20 cellular contexts compared by ENCODE assay signal in the genomic region with DNA sequence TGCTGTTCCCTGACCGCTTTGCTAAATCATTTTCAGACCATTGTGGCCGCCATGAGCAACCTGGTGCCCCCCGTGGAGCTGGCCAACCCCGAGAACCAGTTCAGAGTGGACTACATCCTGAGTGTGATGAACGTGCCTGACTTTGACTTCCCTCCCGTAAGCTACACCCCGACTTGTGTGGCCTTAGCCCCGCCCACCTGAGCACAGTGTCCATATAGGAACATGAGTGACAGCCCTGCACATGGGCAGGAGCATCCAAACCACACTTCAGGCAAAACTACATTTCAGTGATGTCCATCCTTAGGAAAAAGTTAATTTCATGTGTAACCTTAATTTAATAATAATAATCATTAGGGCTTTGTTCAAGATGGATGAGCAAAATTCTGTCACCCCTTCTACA. TPM values are rescaled to one million over a fixed set of nuclear protein-coding genes. Genes with fewer than 3 reads are reported as not detected.
A peak's percentile ranks its signal among the peaks of the same experiment; 100 is the strongest.
DNase-seq lines count a peak whose midpoint lies in the region; ATAC-seq and TF ChIP-seq lines count a peak whose summit lies in the region.
"Had no signal": no experiment of that assay in that cellular context is flagged by ENCODE, and none has a peak within 500 bp of the region (broad histone marks: within the 10 kb centered on the region; RNA-seq: fewer than 3 reads in every experiment).

No MANE protein-coding gene starts in this region.

- no peaks in the 10 kb centered on the region for H3K9me3 ChIP-seq in naive thymus-derived CD4-positive, alpha-beta T cell (ENCODE audit: control insufficient read depth in 2 of 3, low read length in 3 of 3)
- H3K9me3 ChIP-seq: BE2C, pancreas, Peyer's patch had no signal

- H3K4me1 ChIP-seq in naive thymus-derived CD4-positive, alpha-beta T cell (ENCODE audit: control insufficient read depth in 2 of 2, insufficient read depth in 2 of 2, low read length in 2 of 2) = peaks cover 17 to 24% of the 10 kb centered on the region in 2 donors
- peaks cover 6% of the 10 kb centered on the region for H3K4me1 ChIP-seq in mesendoderm (ENCODE audit: control insufficient read depth, low read depth, low read length)

- H3K4me1 Mint-ChIP-seq in activated CD8-positive, alpha-beta T cell treated with anti-CD3 and anti-CD28 coated beads for 36 hours (ENCODE audit: low read depth) = peaks cover 67% of the 10 kb centered on the region
- peaks cover 64% of the 10 kb centered on the region for H3K4me1 Mint-ChIP-seq in activated CD8-positive, alpha-beta T cell treated with anti-CD3 and anti-CD28 coated beads, Interleukin-2, amount 10 ng/mL, durations not matched to agents 7 days and 5 days (ENCODE audit: low read depth)
- peaks cover 39% of the 10 kb centered on the region for H3K4me1 Mint-ChIP-seq in CD14-positive monocyte
- peaks cover 56% of the 10 kb centered on the region for H3K4me1 Mint-ChIP-seq in activated T-helper 1 cell treated with anti-CD3 and anti-CD28 coated beads, Interleukin-12 subunit alpha, Interleukin-12 subunit beta, Interleukin-2, Interleukin-4 antibody, amounts not matched to agents 30 ng/mL and 10 ng/mL and 1 ng/mL, durations not matched to agents 14 hours and 24 hours and 36 hours (ENCODE audit: low read depth)
- H3K4me1 Mint-ChIP-seq in naive thymus-derived CD4-positive, alpha-beta T cell = peaks cover 41 to 81% (median 72%) of the 10 kb centered on the region in 7 donors

- no peak overlapping the region for H3K18ac ChIP-seq in mesendoderm (ENCODE audit: low read length)

- no peak overlapping the region for H3K4me3 Mint-ChIP-seq in activated CD8-positive, alpha-beta T cell treated with anti-CD3 and anti-CD28 coated beads for 36 hours
- H3K4me3 Mint-ChIP-seq in activated CD8-positive, alpha-beta T cell treated with anti-CD3 and anti-CD28 coated beads, Interleukin-2, amount 10 ng/mL, durations not matched to agents 7 days and 5 days = no peak overlapping the region
- no peak overlapping the region for H3K4me3 Mint-ChIP-seq in CD14-positive monocyte
- no peak overlapping the region for H3K4me3 Mint-ChIP-seq in activated T-helper 1 cell treated with anti-CD3 and anti-CD28 coated beads, Interleukin-12 subunit alpha, Interleukin-12 subunit beta, Interleukin-2, Interleukin-4 antibody, amounts not matched to agents 30 ng/mL and 10 ng/mL and 1 ng/mL, durations not matched to agents 14 hours and 24 hours and 36 hours
- no peak overlapping the region for H3K4me3 Mint-ChIP-seq in naive thymus-derived CD4-positive, alpha-beta T cell
- H3K4me3 Mint-ChIP-seq: activated naive CD4-positive, alpha-beta T cell treated with anti-CD3 and anti-CD28 coated beads, Interleukin-2, amount 50 U/mL, for 24 hours; memory B cell had no signal

- no peak overlapping the region for H3K23ac ChIP-seq in mesendoderm (ENCODE audit: low read length)

- TF ChIP-seq CTCF in activated CD8-positive, alpha-beta T cell treated with anti-CD3 and anti-CD28 coated beads for 36 hours (IDR thresholded peaks at IDR 0.05) = no peak
- no peak for TF ChIP-seq CTCF in CD14-positive monocyte (IDR thresholded peaks at IDR 0.05)

- no peak overlapping the region for H4K5ac ChIP-seq in mesendoderm (ENCODE audit: low read length)

- peaks cover 26 to 59% (median 36%) of the 10 kb centered on the region in 3 experiments for H3K36me3 ChIP-seq in naive thymus-derived CD4-positive, alpha-beta T cell (ENCODE audit: control insufficient read depth in 2 of 3, insufficient read depth in 3 of 3, low read length in 3 of 3)
- H3K36me3 ChIP-seq in mesendoderm (ENCODE audit: control insufficient read depth, insufficient read depth, low read length) = peaks cover 25% of the 10 kb centered on the region

- H2BK120ac ChIP-seq in mesendoderm (ENCODE audit: low read depth, low read length) = no peak overlapping the region

- no peak overlapping the region for H2AK5ac ChIP-seq in mesendoderm (ENCODE audit: low read length)

- H3K4me2 ChIP-seq in mesendoderm (ENCODE audit: low read length) = no peak overlapping the region

- CTCF ChIA-PET in activated CD8-positive, alpha-beta T cell treated with anti-CD3 and anti-CD28 coated beads for 36 hours (lab: Charles Lee) = interaction anchor here (1.6 kb wide), 1 partner anchor 184 kb away, joined by 3 read pairs; no protein-coding TSS in a partner anchor
- CTCF ChIA-PET in activated CD8-positive, alpha-beta T cell treated with anti-CD3 and anti-CD28 coated beads, Interleukin-2, amount 10 ng/mL, durations not matched to agents 7 days and 5 days (lab: Charles Lee) = interaction anchor here (0.7 kb wide), 1 partner anchor 33 kb away, joined by 3 read pairs; no protein-coding TSS in a partner anchor
- CTCF ChIA-PET in naive thymus-derived CD4-positive, alpha-beta T cell (lab: Charles Lee) = no interaction called here

- H3K56ac ChIP-seq in mesendoderm (ENCODE audit: low read length) = no peak overlapping the region

- peak overlapping the region; percentile 77 for H3K27ac Mint-ChIP-seq in activated CD8-positive, alpha-beta T cell treated with anti-CD3 and anti-CD28 coated beads for 36 hours
- H3K27ac Mint-ChIP-seq in activated CD8-positive, alpha-beta T cell treated with anti-CD3 and anti-CD28 coated beads, Interleukin-2, amount 10 ng/mL, durations not matched to agents 7 days and 5 days = no peak overlapping the region
- peak overlapping the region in 6 of 7 donors; percentile 4 to 49 (median 28) for H3K27ac Mint-ChIP-seq in CD14-positive monocyte
- peak overlapping the region; percentile 62 for H3K27ac Mint-ChIP-seq in activated T-helper 1 cell treated with anti-CD3 and anti-CD28 coated beads, Interleukin-12 subunit alpha, Interleukin-12 subunit beta, Interleukin-2, Interleukin-4 antibody, amounts not matched to agents 30 ng/mL and 10 ng/mL and 1 ng/mL, durations not matched to agents 14 hours and 24 hours and 36 hours
- H3K27ac Mint-ChIP-seq in naive thymus-derived CD4-positive, alpha-beta T cell = peak overlapping the region in 6 of 9 donors; percentile 11 to 72 (median 64)
- H3K27ac Mint-ChIP-seq: activated naive CD4-positive, alpha-beta T cell treated with anti-CD3 and anti-CD28 coated beads, Interleukin-2, amount 50 U/mL, for 24 hours; memory B cell had no signal

- no peak overlapping the region for H3K4me3 ChIP-seq in naive thymus-derived CD4-positive, alpha-beta T cell (ENCODE audit: low read length)
- H3K4me3 ChIP-seq in mesendoderm (ENCODE audit: low read length) = no peak overlapping the region
- H3K4me3 ChIP-seq: pancreas, Peyer's patch had no signal

- H3K79me2 ChIP-seq in mesendoderm (ENCODE audit: control insufficient read depth, insufficient read depth, low read length) = peaks cover 43% of the 10 kb centered on the region

- H3K36me3 Mint-ChIP-seq in activated CD8-positive, alpha-beta T cell treated with anti-CD3 and anti-CD28 coated beads for 36 hours (ENCODE audit: low read depth) = peaks cover 74% of the 10 kb centered on the region
- peaks cover 78% of the 10 kb centered on the region for H3K36me3 Mint-ChIP-seq in activated CD8-positive, alpha-beta T cell treated with anti-CD3 and anti-CD28 coated beads, Interleukin-2, amount 10 ng/mL, durations not matched to agents 7 days and 5 days (ENCODE audit: low read depth)
- peaks cover 51 to 77% of the 10 kb centered on the region in 2 donors for H3K36me3 Mint-ChIP-seq in CD14-positive monocyte
- peaks cover 55% of the 10 kb centered on the region for H3K36me3 Mint-ChIP-seq in activated T-helper 1 cell treated with anti-CD3 and anti-CD28 coated beads, Interleukin-12 subunit alpha, Interleukin-12 subunit beta, Interleukin-2, Interleukin-4 antibody, amounts not matched to agents 30 ng/mL and 10 ng/mL and 1 ng/mL, durations not matched to agents 14 hours and 24 hours and 36 hours (ENCODE audit: low read depth)
- H3K36me3 Mint-ChIP-seq in naive thymus-derived CD4-positive, alpha-beta T cell = peaks cover 3 to 54% (median 30%) of the 10 kb centered on the region in 5 donors

- no peak for ATAC-seq in activated CD8-positive, alpha-beta T cell treated with anti-CD3 and anti-CD28 coated beads for 36 hours
- ATAC-seq in activated CD8-positive, alpha-beta T cell treated with anti-CD3 and anti-CD28 coated beads, Interleukin-2, amount 10 ng/mL, durations not matched to agents 7 days and 5 days = no peak
- ATAC-seq in naive thymus-derived CD4-positive, alpha-beta T cell = no peak
- ATAC-seq: pancreas had no signal

- H3K4ac ChIP-seq in mesendoderm (ENCODE audit: low read depth, low read length) = no peak overlapping the region

- no peak overlapping the region for H2BK5ac ChIP-seq in mesendoderm (ENCODE audit: low read length)

- H3K9me3 Mint-ChIP-seq in activated CD8-positive, alpha-beta T cell treated with anti-CD3 and anti-CD28 coated beads for 36 hours = no peaks in the 10 kb centered on the region
- H3K9me3 Mint-ChIP-seq in activated CD8-positive, alpha-beta T cell treated with anti-CD3 and anti-CD28 coated beads, Interleukin-2, amount 10 ng/mL, durations not matched to agents 7 days and 5 days (ENCODE audit: insufficient read depth) = no peaks in the 10 kb centered on the region
- H3K9me3 Mint-ChIP-seq in CD14-positive monocyte = no peaks in the 10 kb centered on the region
- no peaks in the 10 kb centered on the region for H3K9me3 Mint-ChIP-seq in activated T-helper 1 cell treated with anti-CD3 and anti-CD28 coated beads, Interleukin-12 subunit alpha, Interleukin-12 subunit beta, Interleukin-2, Interleukin-4 antibody, amounts not matched to agents 30 ng/mL and 10 ng/mL and 1 ng/mL, durations not matched to agents 14 hours and 24 hours and 36 hours
- H3K9me3 Mint-ChIP-seq in naive thymus-derived CD4-positive, alpha-beta T cell = no peaks in the 10 kb centered on the region
- H3K9me3 Mint-ChIP-seq: activated naive CD4-positive, alpha-beta T cell treated with anti-CD3 and anti-CD28 coated beads, Interleukin-2, amount 50 U/mL, for 24 hours; memory B cell had no signal

- H3K27me3 Mint-ChIP-seq in activated CD8-positive, alpha-beta T cell treated with anti-CD3 and anti-CD28 coated beads for 36 hours = no peaks in the 10 kb centered on the region
- no peaks in the 10 kb centered on the region for H3K27me3 Mint-ChIP-seq in activated CD8-positive, alpha-beta T cell treated with anti-CD3 and anti-CD28 coated beads, Interleukin-2, amount 10 ng/mL, durations not matched to agents 7 days and 5 days (ENCODE audit: low read depth)
- peaks cover 0 to 3% (median 0%) of the 10 kb centered on the region in 3 donors for H3K27me3 Mint-ChIP-seq in CD14-positive monocyte (ENCODE audit: low read depth in 3 of 3)
- H3K27me3 Mint-ChIP-seq in activated T-helper 1 cell treated with anti-CD3 and anti-CD28 coated beads, Interleukin-12 subunit alpha, Interleukin-12 subunit beta, Interleukin-2, Interleukin-4 antibody, amounts not matched to agents 30 ng/mL and 10 ng/mL and 1 ng/mL, durations not matched to agents 14 hours and 24 hours and 36 hours (ENCODE audit: insufficient read depth) = no peaks in the 10 kb centered on the region
- H3K27me3 Mint-ChIP-seq in naive thymus-derived CD4-positive, alpha-beta T cell = no peaks in the 10 kb centered on the region
- H3K27me3 Mint-ChIP-seq: activated naive CD4-positive, alpha-beta T cell treated with anti-CD3 and anti-CD28 coated beads, Interleukin-2, amount 50 U/mL, for 24 hours; memory B cell had no signal

- no CpG with 5 or more reads among the region's 8 CpGs for WGBS in mesendoderm (ENCODE audit: extremely low coverage, insufficient coverage, low lambda C conversion rate)

- H4K8ac ChIP-seq in mesendoderm (ENCODE audit: low read depth, low read length) = no peak overlapping the region

- H3K27ac ChIP-seq in naive thymus-derived CD4-positive, alpha-beta T cell (ENCODE audit: low read depth, low read length) = no peak overlapping the region
- no peak overlapping the region for H3K27ac ChIP-seq in mesendoderm (ENCODE audit: low read depth, low read length)
- H3K27ac ChIP-seq: HL-60, pancreas, Peyer's patch had no signal

- H3K9ac ChIP-seq in mesendoderm (ENCODE audit: low read length) = no peak overlapping the region

- intact Hi-C loops in activated CD8-positive, alpha-beta T cell treated with anti-CD3 and anti-CD28 coated beads for 36 hours (cut with micrococcal nuclease) = no loop called here
- intact Hi-C loops in CD14-positive monocyte (cut with micrococcal nuclease) = loop anchor here in 1 of 2 donors (10.0 kb wide), 1 partner anchor 249 kb away; a partner anchor contains a TSS
- intact Hi-C loops in activated T-helper 1 cell treated with anti-CD3 and anti-CD28 coated beads, Interleukin-12 subunit alpha, Interleukin-12 subunit beta, Interleukin-2, Interleukin-4 antibody, amounts not matched to agents 30 ng/mL and 10 ng/mL and 1 ng/mL, durations not matched to agents 14 hours and 24 hours and 36 hours (cut with micrococcal nuclease) = no loop called here
- intact Hi-C loops in naive thymus-derived CD4-positive, alpha-beta T cell (cut with micrococcal nuclease) = no loop called here

- peak; percentile 20 for DNase-seq in activated CD8-positive, alpha-beta T cell treated with anti-CD3 and anti-CD28 coated beads for 36 hours
- DNase-seq in activated CD8-positive, alpha-beta T cell treated with anti-CD3 and anti-CD28 coated beads, Interleukin-2, amount 10 ng/mL, durations not matched to agents 7 days and 5 days = no peak
- no peak for DNase-seq in CD14-positive monocyte (ENCODE audit: low spot score)
- DNase-seq in activated T-helper 1 cell treated with anti-CD3 and anti-CD28 coated beads, Interleukin-12 subunit alpha, Interleukin-12 subunit beta, Interleukin-2, Interleukin-4 antibody, amounts not matched to agents 30 ng/mL and 10 ng/mL and 1 ng/mL, durations not matched to agents 14 hours and 24 hours and 36 hours (ENCODE audit: low spot score) = no peak
- DNase-seq in naive thymus-derived CD4-positive, alpha-beta T cell = no peak
- no peak for DNase-seq in NCI-H146 treated with DMSO at 0.1 percent for 48 hours (lab: John Stamatoyannopoulos, UW; ENCODE audit: unreplicated experiment)
- DNase-seq in hippocampal formation (lab: John Stamatoyannopoulos, UW) = no peak
- DNase-seq in mesendoderm = no peak
- DNase-seq: activated CD4-positive, alpha-beta T cell treated with anti-CD3 and anti-CD28 coated beads, Interleukin-2, amount 50 U/mL, for 48 hours; BE2C; IMR-90; NCI-H1436; NCI-H524; pancreas; Peyer's patch; T-helper 9 cell had no signal

- POLR2A ChIA-PET in activated CD8-positive, alpha-beta T cell treated with anti-CD3 and anti-CD28 coated beads for 36 hours (lab: Charles Lee) = interaction anchor here (0.7 to 1.1 kb wide), 4 partner anchors 9 to 735 kb away, joined by 3 read pairs; no protein-coding TSS in a partner anchor
- POLR2A ChIA-PET in activated CD8-positive, alpha-beta T cell treated with anti-CD3 and anti-CD28 coated beads, Interleukin-2, amount 10 ng/mL, durations not matched to agents 7 days and 5 days (lab: Charles Lee) = no interaction called here
- POLR2A ChIA-PET in naive thymus-derived CD4-positive, alpha-beta T cell (lab: Charles Lee) = interaction anchor here (0.5 to 0.6 kb wide), 2 partner anchors 57 to 80 kb away, joined by 3 to 6 read pairs; no protein-coding TSS in a partner anchor

- no peaks in the 10 kb centered on the region for H3K27me3 ChIP-seq in naive thymus-derived CD4-positive, alpha-beta T cell (ENCODE audit: control insufficient read depth in 2 of 2, insufficient read depth in 2 of 2, low read length in 2 of 2)
- H3K27me3 ChIP-seq in mesendoderm (ENCODE audit: insufficient read depth, low read length, poor library complexity) = no peaks in the 10 kb centered on the region
- H3K27me3 ChIP-seq: BE2C, pancreas, Peyer's patch had no signal

- H3K79me1 ChIP-seq in mesendoderm (ENCODE audit: low read length) = peaks cover 20% of the 10 kb centered on the region

- no peak overlapping the region for H2BK15ac ChIP-seq in mesendoderm (replicated peaks; ENCODE audit: low read depth)

RNA-seq across cellular contexts. Expression of a gene that starts 51.1 kb away (rescaled TPM):
- total RNA-seq in activated CD8-positive, alpha-beta T cell treated with anti-CD3 and anti-CD28 coated beads for 36 hours = 100 to 1,000 TPM; 703 to 723 TPM
- total RNA-seq in activated CD8-positive, alpha-beta T cell treated with anti-CD3 and anti-CD28 coated beads, Interleukin-2, amount 10 ng/mL, durations not matched to agents 7 days and 5 days = 100 to 1,000 TPM; 912 to 952 TPM
- 100 to 1,000 TPM; 109 to 124 TPM for polyA plus RNA-seq in CD14-positive monocyte
- 498 and 505 TPM in 2 replicates for total RNA-seq in activated T-helper 1 cell treated with anti-CD3 and anti-CD28 coated beads, Interleukin-12 subunit alpha, Interleukin-12 subunit beta, Interleukin-2, Interleukin-4 antibody, amounts not matched to agents 30 ng/mL and 10 ng/mL and 1 ng/mL, durations not matched to agents 14 hours and 24 hours and 36 hours
- 100 to 1,000 TPM; 694 to 907 (median 775) TPM for total RNA-seq in naive thymus-derived CD4-positive, alpha-beta T cell
- 100 to 1,000 TPM; 147 to 221 TPM for polyA plus RNA-seq in naive thymus-derived CD4-positive, alpha-beta T cell
- 871 TPM for polyA plus RNA-seq in mesendoderm (2013, experiment 1 of 2)
- 882 TPM for polyA plus RNA-seq in mesendoderm (2013, experiment 2 of 2)

RNA-seq across cellular contexts. Expression of a gene that starts 52.9 kb away (rescaled TPM):
- 1 to 10 TPM; 1.7 to 2.0 TPM for total RNA-seq in activated CD8-positive, alpha-beta T cell treated with anti-CD3 and anti-CD28 coated beads for 36 hours
- total RNA-seq in activated CD8-positive, alpha-beta T cell treated with anti-CD3 and anti-CD28 coated beads, Interleukin-2, amount 10 ng/mL, durations not matched to agents 7 days and 5 days = 1 to 10 TPM; 1.3 to 2.0 TPM
- not detected for polyA plus RNA-seq in CD14-positive monocyte
- total RNA-seq in activated T-helper 1 cell treated with anti-CD3 and anti-CD28 coated beads, Interleukin-12 subunit alpha, Interleukin-12 subunit beta, Interleukin-2, Interleukin-4 antibody, amounts not matched to agents 30 ng/mL and 10 ng/mL and 1 ng/mL, durations not matched to agents 14 hours and 24 hours and 36 hours = 1.4 and 1.7 TPM in 2 replicates
- 1 to 10 TPM in 3 of 5 experiments, under 1 TPM in 2; 0.13 to 2.0 (median 1.5) TPM for total RNA-seq in naive thymus-derived CD4-positive, alpha-beta T cell
- not detected for polyA plus RNA-seq in naive thymus-derived CD4-positive, alpha-beta T cell
- 1.6 TPM for polyA plus RNA-seq in mesendoderm (2013, experiment 1 of 2)
- 1.6 TPM for polyA plus RNA-seq in mesendoderm (2013, experiment 2 of 2)
- total RNA-seq: glomerular endothelial cell had no signal
